Comparison of ENCODE assay signal across 35 cellular contexts in the genomic region with DNA sequence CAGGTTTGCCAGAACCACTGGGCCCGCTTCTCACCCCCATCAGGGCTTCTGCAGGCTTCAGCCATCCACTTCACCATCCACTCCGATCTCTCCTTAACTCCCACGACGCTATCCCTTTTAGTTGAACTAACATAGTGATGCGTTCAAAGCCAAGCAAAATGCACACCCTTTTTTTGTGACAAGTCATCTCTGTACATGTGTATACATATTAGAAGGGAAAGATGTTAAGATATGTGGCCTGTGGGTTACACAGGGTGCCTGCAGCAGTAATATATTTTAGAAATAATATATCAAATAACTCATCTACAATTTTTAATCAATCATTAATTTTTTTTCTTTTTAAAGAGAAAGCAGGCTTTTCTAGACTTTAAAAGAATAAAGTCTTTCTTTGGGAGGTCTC.
"Had no signal": no experiment of that assay in that cellular context is flagged by ENCODE, and none has a peak within 500 bp of the region (broad histone marks: within the 10 kb centered on the region; RNA-seq: fewer than 3 reads in every experiment).

No MANE protein-coding gene starts in this region.

- H3K9me3 ChIP-seq: adrenal gland, body of pancreas had no signal

- ATAC-seq: activated CD8-positive, alpha-beta T cell treated with anti-CD3 and anti-CD28 coated beads for 36 hours; activated naive CD4-positive, alpha-beta T cell treated with anti-CD3 and anti-CD28 coated beads, Interleukin-2, amount 50 U/mL, for 72 hours; activated T-cell treated with anti-CD3 and anti-CD28 coated beads, Interleukin-2, amount 50 U/mL, for 4 hours; activated T-cell treated with anti-CD3 and anti-CD28 coated beads, Interleukin-2, amount 50 U/mL, for 72 hours; activated T-helper 17 cell treated with anti-CD3 and anti-CD28 coated beads, Interleukin-2, amount 50 U/mL, for 72 hours; body of pancreas had no signal

- H3K4me3 ChIP-seq: adrenal gland, body of pancreas, breast epithelium had no signal

- DNase-seq: activated B cell treated with CpG ODN at 0.5 μM for 24 hours; activated CD4-positive, alpha-beta memory T cell treated with anti-CD3 and anti-CD28 coated beads for 36 hours; activated CD4-positive, alpha-beta T cell treated with anti-CD3 and anti-CD28 coated beads for 4 hours; activated CD4-positive, alpha-beta T cell treated with anti-CD3 and anti-CD28 coated beads, Interleukin-2, amount 10 ng/mL, durations not matched to agents 24 days and 14 days; activated CD4-positive, alpha-beta T cell treated with anti-CD3 and anti-CD28 coated beads, Interleukin-2, amount 50 U/mL, for 1 hour; activated CD4-positive, alpha-beta T cell treated with anti-CD3 and anti-CD28 coated beads, Interleukin-2, amount 50 U/mL, for 4 hours; activated CD4-positive, CD25-positive, alpha-beta regulatory T cell treated with anti-CD3 and anti-CD28 coated beads, Interleukin-2, amount 50 U/mL, for 72 hours; activated CD8-positive, alpha-beta memory T cell treated with anti-CD3 and anti-CD28 coated beads, Interleukin-2, amount 50 U/mL, for 4 hours; activated CD8-positive, alpha-beta T cell treated with anti-CD3 and anti-CD28 coated beads for 36 hours; activated effector memory CD4-positive, alpha-beta T cell treated with anti-CD3 and anti-CD28 coated beads, Interleukin-2, amount 50 U/mL, for 16 hours; activated gamma-delta T cell treated with Interleukin-2 at 50 U/mL for 16 hours; activated naive CD4-positive, alpha-beta T cell; activated naive CD4-positive, alpha-beta T cell treated with anti-CD3 and anti-CD28 coated beads for 36 hours; activated naive CD4-positive, alpha-beta T cell treated with anti-CD3 and anti-CD28 coated beads, Interleukin-2, amount 50 U/mL, for 16 hours; activated naive CD8-positive, alpha-beta T cell treated with anti-CD3 and anti-CD28 coated beads for 36 hours; activated T-cell treated with anti-CD3 and anti-CD28 coated beads for 4 hours; activated T-cell treated with anti-CD3 and anti-CD28 coated beads, Interleukin-2, amount 50 U/mL, for 1 hour; activated T-cell treated with anti-CD3 and anti-CD28 coated beads, Interleukin-2, amount 50 U/mL, for 4 hours; activated T-cell treated with anti-CD3 and anti-CD28 coated beads, Interleukin-2, amount 50 U/mL, for 72 hours; adrenal gland; amniotic stem cell; aorta; body of pancreas; brain microvascular endothelial cell; central memory CD4-positive, alpha-beta T cell; T-helper 9 cell had no signal

- H3K4me3 Mint-ChIP-seq: activated CD4-positive, alpha-beta memory T cell treated with anti-CD3 and anti-CD28 coated beads for 36 hours; activated CD4-positive, alpha-beta T cell treated with anti-CD3 and anti-CD28 coated beads, Interleukin-2, amount 10 ng/mL, durations not matched to agents 24 days and 14 days; activated CD8-positive, alpha-beta T cell treated with anti-CD3 and anti-CD28 coated beads for 36 hours; activated naive CD4-positive, alpha-beta T cell treated with anti-CD3 and anti-CD28 coated beads for 36 hours; activated naive CD8-positive, alpha-beta T cell treated with anti-CD3 and anti-CD28 coated beads for 36 hours; activated T-cell treated with anti-CD3 and anti-CD28 coated beads, Interleukin-2, amount 50 U/mL, for 4 hours; activated T-cell treated with anti-CD3 and anti-CD28 coated beads, Interleukin-2, amount 50 U/mL, for 72 hours; activated T-helper 1 cell treated with anti-CD3 and anti-CD28 coated beads, Interleukin-12 subunit alpha, Interleukin-12 subunit beta, Interleukin-2, Interleukin-4 antibody, amounts not matched to agents 30 ng/mL and 10 ng/mL and 1 ng/mL, durations not matched to agents 14 hours and 24 hours and 36 hours; activated T-helper 17 cell treated with anti-CD3 and anti-CD28 coated beads, Interleukin-2, amount 50 U/mL, for 72 hours; T-helper 1 cell treated with Interleukin-12 subunit alpha and Interleukin-12 subunit beta and Interleukin-4 antibody, amounts not matched to agents 30 μg/mL and 1 μg/mL, for 36 hours; T-helper 2 cell treated with Interferon-gamma antibody and Interleukin-4, amounts not matched to agents 5 μg/mL and 100 μg/mL, for 36 hours had no signal

- H3K27me3 ChIP-seq: adrenal gland, body of pancreas, brain microvascular endothelial cell, breast epithelium had no signal

- H3K4me1 Mint-ChIP-seq: activated CD4-positive, alpha-beta T cell treated with anti-CD3 and anti-CD28 coated beads, Interleukin-2, amount 10 ng/mL, durations not matched to agents 24 days and 14 days; activated T-helper 17 cell treated with anti-CD3 and anti-CD28 coated beads, Interleukin-2, amount 50 U/mL, for 72 hours had no signal

- H3K36me3 Mint-ChIP-seq: activated naive CD4-positive, alpha-beta T cell treated with anti-CD3 and anti-CD28 coated beads, Interleukin-2, amount 50 U/mL, for 72 hours had no signal

- H3K9me3 Mint-ChIP-seq: activated CD8-positive, alpha-beta T cell treated with anti-CD3 and anti-CD28 coated beads for 36 hours; activated naive CD4-positive, alpha-beta T cell treated with anti-CD3 and anti-CD28 coated beads, Interleukin-2, amount 50 U/mL, for 72 hours; activated T-cell treated with anti-CD3 and anti-CD28 coated beads, Interleukin-2, amount 50 U/mL, for 4 hours; activated T-helper 1 cell treated with anti-CD3 and anti-CD28 coated beads, Interleukin-12 subunit alpha, Interleukin-12 subunit beta, Interleukin-2, Interleukin-4 antibody, amounts not matched to agents 30 ng/mL and 10 ng/mL and 1 ng/mL, durations not matched to agents 14 hours and 24 hours and 36 hours; activated T-helper 17 cell treated with anti-CD3 and anti-CD28 coated beads, Interleukin-2, amount 50 U/mL, for 72 hours; T-helper 2 cell treated with Interferon-gamma antibody and Interleukin-4, amounts not matched to agents 5 μg/mL and 100 μg/mL, for 36 hours had no signal

- H3K36me3 ChIP-seq: adrenal gland, brain microvascular endothelial cell, breast epithelium had no signal

- H3K4me1 ChIP-seq: adrenal gland, body of pancreas, breast epithelium had no signal

- H3K27ac Mint-ChIP-seq: activated CD4-positive, alpha-beta memory T cell treated with anti-CD3 and anti-CD28 coated beads for 36 hours; activated CD4-positive, alpha-beta T cell treated with anti-CD3 and anti-CD28 coated beads, Interleukin-2, amount 10 ng/mL, durations not matched to agents 24 days and 14 days; activated CD8-positive, alpha-beta T cell treated with anti-CD3 and anti-CD28 coated beads for 36 hours; activated naive CD4-positive, alpha-beta T cell treated with anti-CD3 and anti-CD28 coated beads for 36 hours; activated naive CD4-positive, alpha-beta T cell treated with anti-CD3 and anti-CD28 coated beads, Interleukin-2, amount 50 U/mL, for 72 hours; activated naive CD8-positive, alpha-beta T cell treated with anti-CD3 and anti-CD28 coated beads for 36 hours; activated T-cell treated with anti-CD3 and anti-CD28 coated beads, Interleukin-2, amount 50 U/mL, for 72 hours; activated T-helper 1 cell treated with anti-CD3 and anti-CD28 coated beads, Interleukin-12 subunit alpha, Interleukin-12 subunit beta, Interleukin-2, Interleukin-4 antibody, amounts not matched to agents 30 ng/mL and 10 ng/mL and 1 ng/mL, durations not matched to agents 14 hours and 24 hours and 36 hours; activated T-helper 17 cell treated with anti-CD3 and anti-CD28 coated beads, Interleukin-2, amount 50 U/mL, for 72 hours; T-helper 1 cell treated with Interleukin-12 subunit alpha and Interleukin-12 subunit beta and Interleukin-4 antibody, amounts not matched to agents 30 μg/mL and 1 μg/mL, for 36 hours; T-helper 2 cell treated with Interferon-gamma antibody and Interleukin-4, amounts not matched to agents 5 μg/mL and 100 μg/mL, for 36 hours had no signal

- H3K27ac ChIP-seq: adrenal gland, body of pancreas, brain microvascular endothelial cell, breast epithelium, VCaP had no signal

- H3K27me3 Mint-ChIP-seq: activated B cell treated with CpG ODN at 0.5 μM for 24 hours had no signal

- FAIRE-seq: astrocyte, TTC549 had no signal
